ENCODE assay signal across 17 cellular contexts in genomic region chr7:25009271-25009670, GRCh38. TPM values are rescaled to one million over a fixed set of nuclear protein-coding genes. Genes with fewer than 3 reads are reported as not detected.
DNase-seq lines count a peak whose midpoint lies in the region; ATAC-seq and TF ChIP-seq lines count a peak whose summit lies in the region.
"Had no signal": no experiment of that assay in that cellular context is flagged by ENCODE, and none has a peak within 500 bp of the region (broad histone marks: within the 10 kb centered on the region; RNA-seq: fewer than 3 reads in every experiment).

No MANE protein-coding gene starts in this region.

- no peak overlapping the region for H3K27ac Mint-ChIP-seq in activated CD4-positive, alpha-beta T cell treated with anti-CD3 and anti-CD28 coated beads, Interleukin-2, amount 10 ng/mL, durations not matched to agents 24 days and 14 days
- H3K27ac Mint-ChIP-seq in activated CD4-positive, alpha-beta T cell treated with anti-CD3 and anti-CD28 coated beads, Interleukin-2, amount 10 ng/mL, durations not matched to agents 7 days and 5 days = no peak overlapping the region
- no peak overlapping the region for H3K27ac Mint-ChIP-seq in osteocyte (ENCODE audit: unreplicated experiment)
- H3K27ac Mint-ChIP-seq: activated CD4-positive, alpha-beta memory T cell treated with anti-CD3 and anti-CD28 coated beads, Interleukin-2, amount 10 ng/mL, durations not matched to agents 7 days and 5 days; nephron; T-helper 17 cell; type B pancreatic cell had no signal

- H3K9ac ChIP-seq in SK-N-SH = no peak overlapping the region

- peak; percentile 44 for DNase-seq in activated CD4-positive, alpha-beta T cell treated with anti-CD3 and anti-CD28 coated beads, Interleukin-2, amount 10 ng/mL, durations not matched to agents 24 days and 14 days
- no peak for DNase-seq in activated CD4-positive, alpha-beta T cell treated with anti-CD3 and anti-CD28 coated beads, Interleukin-2, amount 10 ng/mL, durations not matched to agents 7 days and 5 days
- DNase-seq in SK-N-SH (no peak), fibroblast of pulmonary artery (ENCODE audit: low read depth) (peak; percentile 96), upper lobe of right lung (no peak), amygdala (lab: John Stamatoyannopoulos, UW) (no peak), osteocyte (ENCODE audit: extremely low spot score, unreplicated experiment) (no peak)
- DNase-seq: activated CD4-positive, alpha-beta memory T cell treated with anti-CD3 and anti-CD28 coated beads, Interleukin-2, amount 10 ng/mL, durations not matched to agents 7 days and 5 days; activated gamma-delta T cell; colonic mucosa; DND-41; small intestine; T-helper 17 cell had no signal

- no peak overlapping the region for H2AFZ ChIP-seq in SK-N-SH (ENCODE audit: low read depth)

- H3K4me1 ChIP-seq in SK-N-SH (ENCODE audit: control insufficient read depth in 1 of 2, insufficient read depth in 2 of 2, low read depth in 1 of 2, low read length in 1 of 2) (no peaks in the 10 kb centered on the region), upper lobe of right lung (no peaks in the 10 kb centered on the region)
- H3K4me1 ChIP-seq: colonic mucosa, gastroesophageal sphincter had no signal

- H3K27me3 ChIP-seq in SK-N-SH (ENCODE audit: insufficient read depth) (no peaks in the 10 kb centered on the region), upper lobe of right lung (no peaks in the 10 kb centered on the region)
- H3K27me3 ChIP-seq: colonic mucosa, gastroesophageal sphincter had no signal

- no peak overlapping the region for H3K4me3 Mint-ChIP-seq in activated CD4-positive, alpha-beta T cell treated with anti-CD3 and anti-CD28 coated beads, Interleukin-2, amount 10 ng/mL, durations not matched to agents 24 days and 14 days
- no peak overlapping the region for H3K4me3 Mint-ChIP-seq in activated CD4-positive, alpha-beta T cell treated with anti-CD3 and anti-CD28 coated beads, Interleukin-2, amount 10 ng/mL, durations not matched to agents 7 days and 5 days
- H3K4me3 Mint-ChIP-seq in osteocyte (ENCODE audit: unreplicated experiment) = no peak overlapping the region
- H3K4me3 Mint-ChIP-seq: activated CD4-positive, alpha-beta memory T cell treated with anti-CD3 and anti-CD28 coated beads, Interleukin-2, amount 10 ng/mL, durations not matched to agents 7 days and 5 days; nephron; T-helper 17 cell; type B pancreatic cell had no signal

- peaks cover 6% of the 10 kb centered on the region for H3K4me1 Mint-ChIP-seq in activated CD4-positive, alpha-beta T cell treated with anti-CD3 and anti-CD28 coated beads, Interleukin-2, amount 10 ng/mL, durations not matched to agents 24 days and 14 days
- no peaks in the 10 kb centered on the region for H3K4me1 Mint-ChIP-seq in activated CD4-positive, alpha-beta T cell treated with anti-CD3 and anti-CD28 coated beads, Interleukin-2, amount 10 ng/mL, durations not matched to agents 7 days and 5 days
- no peaks in the 10 kb centered on the region for H3K4me1 Mint-ChIP-seq in osteocyte (ENCODE audit: unreplicated experiment)
- H3K4me1 Mint-ChIP-seq: activated CD4-positive, alpha-beta memory T cell treated with anti-CD3 and anti-CD28 coated beads, Interleukin-2, amount 10 ng/mL, durations not matched to agents 7 days and 5 days; nephron; T-helper 17 cell had no signal

- H3K27ac ChIP-seq in SK-N-SH (ENCODE audit: low read depth in 2 of 2, low read length in 1 of 2) (no peak overlapping the region), upper lobe of right lung (no peak overlapping the region)
- H3K27ac ChIP-seq: colonic mucosa, gastroesophageal sphincter had no signal

- peaks cover 7% of the 10 kb centered on the region for H3K27me3 Mint-ChIP-seq in activated CD4-positive, alpha-beta T cell treated with anti-CD3 and anti-CD28 coated beads, Interleukin-2, amount 10 ng/mL, durations not matched to agents 24 days and 14 days
- H3K27me3 Mint-ChIP-seq in activated CD4-positive, alpha-beta T cell treated with anti-CD3 and anti-CD28 coated beads, Interleukin-2, amount 10 ng/mL, durations not matched to agents 7 days and 5 days = peaks cover 7% of the 10 kb centered on the region
- peaks cover 44% of the 10 kb centered on the region for H3K27me3 Mint-ChIP-seq in osteocyte (ENCODE audit: unreplicated experiment)
- H3K27me3 Mint-ChIP-seq: type B pancreatic cell had no signal

- no peaks in the 10 kb centered on the region for H4K20me1 ChIP-seq in SK-N-SH (ENCODE audit: insufficient read depth)

- CTCF ChIA-PET in activated CD4-positive, alpha-beta T cell treated with anti-CD3 and anti-CD28 coated beads, Interleukin-2, amount 10 ng/mL, durations not matched to agents 7 days and 5 days (lab: Charles Lee) = no interaction called here
- CTCF ChIA-PET in SK-N-SH (lab: Yijun Ruan, JAX) = interaction anchor here (0.6 kb wide), 1 partner anchor 863 kb away, joined by 3 read pairs; no protein-coding TSS in a partner anchor

- 69% methylated on average over 4 of the region's 5 CpGs for WGBS in SK-N-SH (ENCODE audit: low lambda C conversion rate)

- ATAC-seq in upper lobe of right lung (peak; percentile 93), GM18498 (IDR thresholded peaks at IDR 0.05; ENCODE audit: unreplicated experiment) (no peak)
- ATAC-seq: gastroesophageal sphincter, T-helper 17 cell had no signal

- intact Hi-C loops in activated CD4-positive, alpha-beta T cell treated with anti-CD3 and anti-CD28 coated beads, Interleukin-2, amount 10 ng/mL, durations not matched to agents 24 days and 14 days (cut with micrococcal nuclease) = no loop called here
- intact Hi-C loops in upper lobe of right lung (cut with DNase I) = no loop called here

- no peaks in the 10 kb centered on the region for H3K79me2 ChIP-seq in SK-N-SH (ENCODE audit: insufficient read depth)

- no peaks in the 10 kb centered on the region for H3K9me2 ChIP-seq in SK-N-SH

- no peak for TF ChIP-seq RAD21 in SK-N-SH (IDR thresholded peaks at IDR 0.05; ENCODE audit: low read length)

- no peaks in the 10 kb centered on the region for H3K36me3 Mint-ChIP-seq in activated CD4-positive, alpha-beta T cell treated with anti-CD3 and anti-CD28 coated beads, Interleukin-2, amount 10 ng/mL, durations not matched to agents 24 days and 14 days (ENCODE audit: low read depth)
- H3K36me3 Mint-ChIP-seq in activated CD4-positive, alpha-beta T cell treated with anti-CD3 and anti-CD28 coated beads, Interleukin-2, amount 10 ng/mL, durations not matched to agents 7 days and 5 days (ENCODE audit: low read depth) = no peaks in the 10 kb centered on the region
- no peaks in the 10 kb centered on the region for H3K36me3 Mint-ChIP-seq in osteocyte (ENCODE audit: unreplicated experiment)
- H3K36me3 Mint-ChIP-seq: type B pancreatic cell had no signal

- TF ChIP-seq EP300 in SK-N-SH (IDR thresholded peaks at IDR 0.05; ENCODE audit: borderline replicate concordance in 1 of 2, low read depth in 1 of 2, low read length in 1 of 2) = no peak

- peaks cover 12% of the 10 kb centered on the region for H3K9me3 Mint-ChIP-seq in activated CD4-positive, alpha-beta T cell treated with anti-CD3 and anti-CD28 coated beads, Interleukin-2, amount 10 ng/mL, durations not matched to agents 24 days and 14 days
- H3K9me3 Mint-ChIP-seq in activated CD4-positive, alpha-beta T cell treated with anti-CD3 and anti-CD28 coated beads, Interleukin-2, amount 10 ng/mL, durations not matched to agents 7 days and 5 days = peaks cover 14% of the 10 kb centered on the region
- H3K9me3 Mint-ChIP-seq in osteocyte (ENCODE audit: unreplicated experiment) = no peaks in the 10 kb centered on the region
- H3K9me3 Mint-ChIP-seq: activated CD4-positive, alpha-beta memory T cell treated with anti-CD3 and anti-CD28 coated beads, Interleukin-2, amount 10 ng/mL, durations not matched to agents 7 days and 5 days; nephron; type B pancreatic cell had no signal

- POLR2A ChIA-PET in activated CD4-positive, alpha-beta T cell treated with anti-CD3 and anti-CD28 coated beads, Interleukin-2, amount 10 ng/mL, durations not matched to agents 7 days and 5 days (lab: Charles Lee) = no interaction called here
- POLR2A ChIA-PET in SK-N-SH (lab: Yijun Ruan, JAX) = no interaction called here

- H3F3A ChIP-seq in SK-N-SH (replicated peaks; ENCODE audit: insufficient read depth) = no peaks in the 10 kb centered on the region

- no peak overlapping the region for H3K4me3 ChIP-seq in SK-N-SH (ENCODE audit: low read depth in 2 of 2, low read length in 1 of 2)
- no peak overlapping the region for H3K4me3 ChIP-seq in fibroblast of pulmonary artery (replicated peaks; ENCODE audit: low read depth, low read length)
- no peak overlapping the region for H3K4me3 ChIP-seq in upper lobe of right lung
- H3K4me3 ChIP-seq: colonic mucosa, gastroesophageal sphincter had no signal

- H3K9me3 ChIP-seq in SK-N-SH = no peaks in the 10 kb centered on the region
- no peaks in the 10 kb centered on the region for H3K9me3 ChIP-seq in upper lobe of right lung
- H3K9me3 ChIP-seq: colonic mucosa, gastroesophageal sphincter had no signal

- no peak overlapping the region for H3K4me2 ChIP-seq in SK-N-SH

- no peaks in the 10 kb centered on the region for H3K36me3 ChIP-seq in SK-N-SH (replicated peaks in 1 of 2; ENCODE audit: control insufficient read depth in 1 of 2, insufficient read depth in 2 of 2, low read length in 1 of 2)
- no peaks in the 10 kb centered on the region for H3K36me3 ChIP-seq in upper lobe of right lung
- H3K36me3 ChIP-seq: colonic mucosa, gastroesophageal sphincter had no signal

- TF ChIP-seq CTCF in SK-N-SH (IDR thresholded peaks at IDR 0.05) = no peak
- no peak for TF ChIP-seq CTCF in fibroblast of pulmonary artery (IDR thresholded peaks at IDR 0.05; ENCODE audit: low read length, missing control alignments)
- no peak for TF ChIP-seq CTCF in upper lobe of right lung (IDR thresholded peaks at IDR 0.05)
- no peak for TF ChIP-seq CTCF in osteocyte (IDR thresholded peaks at IDR 0.05)

TF ChIP-seq in SK-N-SH, 30 proteins besides CTCF, POLR2A, EP300 and RAD21 (continues in another document):
- TF ChIP-seq FOXM1 (IDR thresholded peaks at IDR 0.05; ENCODE audit: low read depth) (no peak), RFX5 (IDR thresholded peaks at IDR 0.05; ENCODE audit: low read length) (no peak), MXI1 (IDR thresholded peaks at IDR 0.05; ENCODE audit: low read depth, low read length) (no peak), TCF12 (IDR thresholded peaks at IDR 0.05) (no peak), YY1 (IDR thresholded peaks at IDR 0.05; ENCODE audit: low read depth) (no peak)

RNA-seq across cellular contexts. Expression of gene OSBPL3, which starts 29.3 kb away (rescaled TPM):
- 93.7 and 93.8 TPM in 2 replicates for total RNA-seq in activated CD4-positive, alpha-beta T cell treated with anti-CD3 and anti-CD28 coated beads, Interleukin-2, amount 10 ng/mL, durations not matched to agents 24 days and 14 days
- total RNA-seq in activated CD4-positive, alpha-beta T cell treated with anti-CD3 and anti-CD28 coated beads, Interleukin-2, amount 10 ng/mL, durations not matched to agents 7 days and 5 days = 10 to 100 TPM; 77.5 to 77.9 TPM
- 22.6 and 23.2 TPM in 2 replicates for polyA plus RNA-seq in SK-N-SH (2012; rRNA removed)
- 19.3 and 20.5 TPM in 2 replicates for polyA plus RNA-seq in SK-N-SH (2012; cell fraction: cytosol; rRNA removed)
- 53.0 and 90.2 TPM in 2 replicates for polyA plus RNA-seq in SK-N-SH (2012; cell fraction: nucleus; rRNA removed)
- 23.7 TPM for total RNA-seq in upper lobe of right lung
- 7.7 and 8.0 TPM in 2 replicates for total RNA-seq in osteocyte

Comparison
In these comparisons a context has a peak if more than half of its experiments do, and no peak if none do; other contexts are left out.
1. DNase-seq: peak in activated CD4-positive, alpha-beta T cell treated with anti-CD3 and anti-CD28 coated beads, Interleukin-2, amount 10 ng/mL, durations not matched to agents 24 days and 14 days (single experiment) and fibroblast of pulmonary artery (single experiment); none in activated CD4-positive, alpha-beta T cell treated with anti-CD3 and anti-CD28 coated beads, Interleukin-2, amount 10 ng/mL, durations not matched to agents 7 days and 5 days (single experiment), SK-N-SH (single experiment), upper lobe of right lung (single experiment), amygdala (0 of 56) and osteocyte (single experiment).